ENCODE assay signal across 1 cellular context in the genomic region with DNA sequence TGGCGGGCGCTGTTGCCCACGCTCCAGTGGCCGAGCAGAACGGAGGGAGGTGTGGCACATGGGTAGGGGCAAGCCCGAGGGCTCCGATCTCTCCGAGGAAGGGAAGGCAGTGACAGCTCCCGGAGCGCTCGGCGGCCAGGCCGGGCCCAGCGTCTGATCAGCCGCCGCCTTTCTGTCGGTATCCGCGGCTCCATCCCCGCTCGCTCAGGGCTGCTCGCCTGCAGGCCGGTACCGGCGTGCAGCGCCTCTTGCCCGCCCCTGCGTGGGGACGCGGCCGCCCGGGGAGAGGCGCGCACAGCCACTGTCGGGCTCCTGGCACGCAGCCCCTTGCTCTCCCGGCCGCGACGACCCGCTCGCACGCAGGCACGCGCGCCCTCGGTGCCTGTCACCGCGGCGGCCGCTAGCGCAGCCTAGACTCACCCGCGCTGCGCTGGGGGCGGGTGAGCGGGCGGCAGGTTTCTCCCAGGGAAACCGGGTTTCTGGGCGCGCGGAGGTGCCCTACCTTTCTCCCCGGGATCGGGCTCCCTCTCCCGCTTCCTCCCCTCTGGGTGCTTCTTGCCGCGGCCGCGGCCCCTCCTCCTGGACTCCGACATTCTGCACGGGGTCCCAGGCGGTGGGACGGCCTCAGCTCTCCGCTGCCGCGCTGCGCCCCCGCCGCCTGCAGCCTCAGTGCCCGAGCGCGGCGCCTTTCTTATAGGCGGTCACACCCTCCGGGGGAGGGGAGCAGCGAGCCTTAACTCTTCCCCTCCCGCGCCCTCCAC.
TF ChIP-seq lines count a peak whose summit lies in the region.

No MANE protein-coding gene starts in this region.

TF ChIP-seq in H1, 55 proteins besides CTCF, POLR2A, EP300 and RAD21 (continued from another document):
- TF ChIP-seq, protein P1, sequence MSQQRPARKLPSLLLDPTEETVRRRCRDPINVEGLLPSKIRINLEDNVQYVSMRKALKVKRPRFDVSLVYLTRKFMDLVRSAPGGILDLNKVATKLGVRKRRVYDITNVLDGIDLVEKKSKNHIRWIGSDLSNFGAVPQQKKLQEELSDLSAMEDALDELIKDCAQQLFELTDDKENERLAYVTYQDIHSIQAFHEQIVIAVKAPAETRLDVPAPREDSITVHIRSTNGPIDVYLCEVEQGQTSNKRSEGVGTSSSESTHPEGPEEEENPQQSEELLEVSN (IDR thresholded peaks at IDR 0.05), result no peak
- TF ChIP-seq EZH2 (IDR thresholded peaks at IDR 0.05; ENCODE audit: low read depth, low read length, severe bottlenecking), result peak; percentile 90
- TF ChIP-seq TBP (IDR thresholded peaks at IDR 0.05; ENCODE audit: low read depth, low read length), result no peak
- no peak for TF ChIP-seq SAP30 (IDR thresholded peaks at IDR 0.05; ENCODE audit: insufficient read depth, insufficient replicate concordance, low read length)
- TF ChIP-seq SP1 (IDR thresholded peaks at IDR 0.05; ENCODE audit: low read depth, low read length), result no peak
